19 cellular contexts compared by ENCODE assay signal in genomic region chr2:146079216-146079615, GRCh38.
"Had no signal": no experiment of that assay in that cellular context is flagged by ENCODE, and none has a peak within 500 bp of the region (broad histone marks: within the 10 kb centered on the region; RNA-seq: fewer than 3 reads in every experiment).

No MANE protein-coding gene starts in this region.

- H3K4me1 ChIP-seq: colonic mucosa, gastrocnemius medialis, left ventricle myocardium inferior, upper lobe of left lung had no signal

- H3K4me3 Mint-ChIP-seq: activated CD4-positive, alpha-beta T cell treated with anti-CD3 and anti-CD28 coated beads for 36 hours; brain; stimulated activated naive B cell treated with anti-CD40 and anti-IgM and Interleukin-4, amounts not matched to agents 10 μg/mL and 1 μg/mL and 100 μg/mL, for 72 hours; WTC11 had no signal

- H3K36me3 ChIP-seq: colonic mucosa, gastrocnemius medialis, left ventricle myocardium inferior, thoracic aorta, upper lobe of left lung had no signal

- ATAC-seq: activated CD4-positive, alpha-beta T cell treated with anti-CD3 and anti-CD28 coated beads for 36 hours; activated naive CD4-positive, alpha-beta T cell treated with anti-CD3 and anti-CD28 coated beads, Interleukin-2, amount 50 U/mL, for 72 hours; gastrocnemius medialis; stimulated activated naive B cell treated with anti-CD40 and anti-IgM and Interleukin-4, amounts not matched to agents 10 μg/mL and 1 μg/mL and 100 μg/mL, for 72 hours; WTC11 had no signal

- H3K9me3 Mint-ChIP-seq: stimulated activated naive B cell treated with anti-CD40 and anti-IgM and Interleukin-4, amounts not matched to agents 10 μg/mL and 1 μg/mL and 100 μg/mL, for 72 hours had no signal

- H3K27me3 ChIP-seq: colonic mucosa, gastrocnemius medialis, upper lobe of left lung had no signal

- H3K36me3 Mint-ChIP-seq: activated naive CD4-positive, alpha-beta T cell treated with anti-CD3 and anti-CD28 coated beads, Interleukin-2, amount 50 U/mL, for 72 hours; brain; stimulated activated naive B cell treated with anti-CD40 and anti-IgM and Interleukin-4, amounts not matched to agents 10 μg/mL and 1 μg/mL and 100 μg/mL, for 72 hours had no signal

- H3K9me3 ChIP-seq: colonic mucosa, gastrocnemius medialis, thoracic aorta, upper lobe of left lung had no signal

- H3K27ac ChIP-seq: colonic mucosa, gastrocnemius medialis, left ventricle myocardium inferior, thoracic aorta, upper lobe of left lung had no signal

- H3K27me3 Mint-ChIP-seq: activated CD4-positive, alpha-beta T cell treated with anti-CD3 and anti-CD28 coated beads for 36 hours; brain; stimulated activated naive B cell treated with anti-CD40 and anti-IgM and Interleukin-4, amounts not matched to agents 10 μg/mL and 1 μg/mL and 100 μg/mL, for 72 hours had no signal

- DNase-seq: activated CD4-positive, alpha-beta T cell treated with anti-CD3 and anti-CD28 coated beads for 36 hours; activated CD4-positive, alpha-beta T cell treated with anti-CD3 and anti-CD28 coated beads, Interleukin-2, amount 50 U/mL, for 48 hours; activated gamma-delta T cell; amygdala; central memory CD4-positive, alpha-beta T cell; colonic mucosa; erythroblast; gastrocnemius medialis; head of caudate nucleus; left ventricle myocardium inferior; occipital lobe; posterior cingulate gyrus; retina; stimulated activated naive B cell treated with anti-CD40 and anti-IgM and Interleukin-4, amounts not matched to agents 10 μg/mL and 1 μg/mL and 100 μg/mL, for 72 hours; upper lobe of left lung had no signal

- H3K4me3 ChIP-seq: colonic mucosa, gastrocnemius medialis, left ventricle myocardium inferior, thoracic aorta, upper lobe of left lung had no signal

- H3K4me1 Mint-ChIP-seq: activated CD4-positive, alpha-beta T cell treated with anti-CD3 and anti-CD28 coated beads for 36 hours; brain; stimulated activated naive B cell treated with anti-CD40 and anti-IgM and Interleukin-4, amounts not matched to agents 10 μg/mL and 1 μg/mL and 100 μg/mL, for 72 hours; WTC11 had no signal

- H3K27ac Mint-ChIP-seq: activated CD4-positive, alpha-beta T cell treated with anti-CD3 and anti-CD28 coated beads for 36 hours; activated naive CD4-positive, alpha-beta T cell treated with anti-CD3 and anti-CD28 coated beads, Interleukin-2, amount 50 U/mL, for 72 hours; brain; stimulated activated naive B cell treated with anti-CD40 and anti-IgM and Interleukin-4, amounts not matched to agents 10 μg/mL and 1 μg/mL and 100 μg/mL, for 72 hours; WTC11 had no signal
